31 cellular contexts compared by ENCODE assay signal in the genomic region with DNA sequence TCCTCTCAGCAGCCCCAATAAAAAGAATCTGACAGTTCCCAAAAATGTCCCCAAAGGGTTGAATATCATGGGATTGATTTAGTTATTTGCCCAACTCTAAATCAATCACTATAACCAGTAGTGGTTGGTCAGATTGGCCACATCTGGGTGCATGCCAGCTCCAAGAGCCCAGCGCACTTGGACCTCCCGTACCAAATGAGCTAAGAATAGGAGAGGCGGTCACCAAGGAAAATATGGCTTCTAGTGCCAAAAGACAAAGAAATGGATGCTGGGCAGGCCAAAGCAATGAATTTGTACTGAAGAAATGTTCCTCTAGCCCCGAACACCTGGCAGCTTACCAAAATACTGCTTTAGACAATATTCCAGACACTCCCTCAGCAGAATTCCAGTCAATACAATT.
"Had no signal": no experiment of that assay in that cellular context is flagged by ENCODE, and none has a peak within 500 bp of the region (broad histone marks: within the 10 kb centered on the region; RNA-seq: fewer than 3 reads in every experiment).

No MANE protein-coding gene starts in this region.

- H3K27me3 ChIP-seq: breast epithelium, cardiac muscle cell, colonic mucosa, dorsolateral prefrontal cortex, foreskin keratinocyte, gastrocnemius medialis had no signal

- H3K9me3 ChIP-seq: breast epithelium, colonic mucosa, gastrocnemius medialis had no signal

- H3K36me3 ChIP-seq: breast epithelium, cardiac muscle cell, colonic mucosa, gastrocnemius medialis, WERI-Rb-1 had no signal

- H3K4me1 ChIP-seq: breast epithelium, colonic mucosa, foreskin keratinocyte had no signal

- H3K4me3 ChIP-seq: breast epithelium, cardiac muscle cell, colonic mucosa, dorsolateral prefrontal cortex, gastrocnemius medialis had no signal

- H3K27ac ChIP-seq: breast epithelium, cardiac muscle cell, colonic mucosa, dorsolateral prefrontal cortex, foreskin keratinocyte, gastrocnemius medialis, WERI-Rb-1 had no signal

- ATAC-seq: activated CD4-positive, CD25-positive, alpha-beta regulatory T cell treated with anti-CD3 and anti-CD28 coated beads, Interleukin-2, amount 50 U/mL, for 24 hours; activated CD8-positive, alpha-beta T cell treated with anti-CD3 and anti-CD28 coated beads for 36 hours; activated T-cell treated with anti-CD3 and anti-CD28 coated beads, Interleukin-2, amount 50 U/mL, for 4 hours; activated T-helper 17 cell treated with anti-CD3 and anti-CD28 coated beads, Interleukin-2, amount 50 U/mL, for 72 hours; esophagus mucosa; foreskin keratinocyte; T-helper 17 cell had no signal

- DNase-seq: activated B cell treated with CpG ODN at 0.5 μM for 24 hours; activated CD4-positive, alpha-beta T cell treated with anti-CD3 and anti-CD28 coated beads for 48 hours; activated CD4-positive, alpha-beta T cell treated with anti-CD3 and anti-CD28 coated beads, Interleukin-2, amount 50 U/mL, for 1 hour; activated CD4-positive, alpha-beta T cell treated with anti-CD3 and anti-CD28 coated beads, Interleukin-2, amount 50 U/mL, for 48 hours; activated CD8-positive, alpha-beta memory T cell treated with anti-CD3 and anti-CD28 coated beads for 24 hours; activated CD8-positive, alpha-beta T cell treated with anti-CD3 and anti-CD28 coated beads for 36 hours; activated effector memory CD4-positive, alpha-beta T cell treated with Interleukin-2 at 50 U/mL for 16 hours; activated gamma-delta T cell treated with Interleukin-2 at 50 U/mL for 16 hours; activated naive CD4-positive, alpha-beta T cell treated with anti-CD3 and anti-CD28 coated beads, Interleukin-2, amount 50 U/mL, for 16 hours; activated naive CD4-positive, alpha-beta T cell treated with Interleukin-2 at 50 U/mL for 16 hours; activated T-cell treated with anti-CD3 and anti-CD28 coated beads, Interleukin-2, amount 50 U/mL, for 4 hours; amniotic stem cell; anterior cingulate cortex; central memory CD4-positive, alpha-beta T cell; cerebellar nuclear complex; colonic mucosa; dorsolateral prefrontal cortex; effector memory CD4-positive, alpha-beta T cell; endodermal cell; foreskin keratinocyte; gastrocnemius medialis; glutamatergic neuron; T-helper 1 cell; T-helper 17 cell; T1000; WERI-Rb-1 had no signal
